In genomic region chr18:3466051-3466450, GRCh38 we compare ENCODE assay signal across 13 cellular contexts. TPM values are rescaled to one million over a fixed set of nuclear protein-coding genes. Genes with fewer than 3 reads are reported as not detected.
DNase-seq lines count a peak whose midpoint lies in the region; ATAC-seq and TF ChIP-seq lines count a peak whose summit lies in the region.
"Had no signal": no experiment of that assay in that cellular context is flagged by ENCODE, and none has a peak within 500 bp of the region (broad histone marks: within the 10 kb centered on the region; RNA-seq: fewer than 3 reads in every experiment).

No MANE protein-coding gene starts in this region.

- H3K27ac ChIP-seq in breast epithelium (peak overlapping the region in 1 of 2 donors; percentile 27), RWPE1 (no peak overlapping the region)
- H3K27ac ChIP-seq: left ventricle myocardium inferior had no signal

- CTCF ChIA-PET in MCF 10A (lab: Yijun Ruan, JAX) (interaction anchor here (0.6 to 3.1 kb wide), 14 partner anchors 9 to 242 kb away, joined by 3 to 31 read pairs (median 5); no protein-coding TSS in a partner anchor), RWPE1 (lab: Yijun Ruan, JAX) (interaction anchor here (0.7 to 1.2 kb wide), 3 partner anchors 120 to 200 kb away, joined by 3 to 6 read pairs (median 5); no protein-coding TSS in a partner anchor)
- CTCF ChIA-PET in activated CD8-positive, alpha-beta T cell treated with anti-CD3 and anti-CD28 coated beads, Interleukin-2, amount 10 ng/mL, durations not matched to agents 7 days and 5 days (lab: Charles Lee): interaction anchor here (0.8 to 3.3 kb wide), 7 partner anchors 9 to 200 kb away, joined by 3 to 23 read pairs (median 7); no protein-coding TSS in a partner anchor

- POLR2A ChIA-PET in MCF 10A (lab: Yijun Ruan, JAX): interaction anchor here (0.5 to 8.4 kb wide), 20 partner anchors 13 to 218 kb away, joined by 3 to 95 read pairs (median 3); partner anchors contain the start of gene TGIF1
- POLR2A ChIA-PET in RWPE1 (lab: Yijun Ruan, JAX; ENCODE audit: low non-redundant PET): interaction anchor here (0.6 to 1.2 kb wide), 2 partner anchors 15 to 19 kb away, joined by 3 to 5 read pairs; no protein-coding TSS in a partner anchor
- POLR2A ChIA-PET in activated CD8-positive, alpha-beta T cell treated with anti-CD3 and anti-CD28 coated beads, Interleukin-2, amount 10 ng/mL, durations not matched to agents 7 days and 5 days (lab: Charles Lee): interaction anchor here (0.9 kb wide), 1 partner anchor 19 kb away, joined by 3 read pairs; no protein-coding TSS in a partner anchor

- H3K4me1 Mint-ChIP-seq in MCF 10A (ENCODE audit: insufficient read depth, unreplicated experiment): peaks cover 13% of the 10 kb centered on the region
- H3K4me1 Mint-ChIP-seq in activated CD8-positive, alpha-beta T cell treated with anti-CD3 and anti-CD28 coated beads, Interleukin-2, amount 10 ng/mL, durations not matched to agents 7 days and 5 days (ENCODE audit: low read depth): peaks cover 10% of the 10 kb centered on the region

- H3K4me3 Mint-ChIP-seq in MCF 10A (ENCODE audit: unreplicated experiment): no peak overlapping the region
- H3K4me3 Mint-ChIP-seq in activated CD8-positive, alpha-beta T cell treated with anti-CD3 and anti-CD28 coated beads, Interleukin-2, amount 10 ng/mL, durations not matched to agents 7 days and 5 days: no peak overlapping the region
- H3K4me3 Mint-ChIP-seq: dendritic cell treated with granulocyte-macrophage colony-stimulating factor and Interleukin-4, amounts not matched to agents 40 ng/mL and 50 ng/mL, for 4 days had no signal

- no peaks in the 10 kb centered on the region for H3K9me3 ChIP-seq in breast epithelium

- ATAC-seq in esophagus mucosa: peak; percentile 50
- ATAC-seq in HG02623 (IDR thresholded peaks at IDR 0.05; ENCODE audit: unreplicated experiment): no peak
- ATAC-seq in activated CD8-positive, alpha-beta T cell treated with anti-CD3 and anti-CD28 coated beads, Interleukin-2, amount 10 ng/mL, durations not matched to agents 7 days and 5 days: no peak

- no TSS peak for BruUV-seq in MCF 10A (replicated peaks; lab: Mats Ljungman, UMichigan)

- TF ChIP-seq CTCF in MCF 10A (IDR thresholded peaks at IDR 0.05; ENCODE audit: unreplicated experiment): no peak
- no peak for TF ChIP-seq CTCF in breast epithelium (IDR thresholded peaks at IDR 0.05)
- no peak for TF ChIP-seq CTCF in RWPE1 (conservative IDR thresholded peaks at IDR 0.05; ENCODE audit: low read depth)

- H3K36me3 Mint-ChIP-seq in MCF 10A (ENCODE audit: insufficient read depth, unreplicated experiment): peaks cover 39% of the 10 kb centered on the region
- peaks cover 6% of the 10 kb centered on the region for H3K36me3 Mint-ChIP-seq in activated CD8-positive, alpha-beta T cell treated with anti-CD3 and anti-CD28 coated beads, Interleukin-2, amount 10 ng/mL, durations not matched to agents 7 days and 5 days (ENCODE audit: low read depth)

- no peak overlapping the region for H3K27ac Mint-ChIP-seq in MCF 10A (ENCODE audit: low read depth, unreplicated experiment)
- no peak overlapping the region for H3K27ac Mint-ChIP-seq in activated CD8-positive, alpha-beta T cell treated with anti-CD3 and anti-CD28 coated beads, Interleukin-2, amount 10 ng/mL, durations not matched to agents 7 days and 5 days
- H3K27ac Mint-ChIP-seq: dendritic cell treated with granulocyte-macrophage colony-stimulating factor and Interleukin-4, amounts not matched to agents 40 ng/mL and 50 ng/mL, for 4 days had no signal

- no peaks in the 10 kb centered on the region for H3K27me3 ChIP-seq in breast epithelium

- intact Hi-C loops in MCF 10A (cut with micrococcal nuclease): no loop called here
- intact Hi-C loops in breast epithelium (cut with DNase I; ENCODE audit: low total_unique reads): no loop called here

- no peak for TF ChIP-seq POLR2A in breast epithelium (IDR thresholded peaks at IDR 0.05)

- no peaks in the 10 kb centered on the region for H3K36me3 ChIP-seq in breast epithelium

- DNase-seq in MCF 10A (ENCODE audit: unreplicated experiment) (peak; percentile 77), breast epithelium (ENCODE audit: low spot score in 2 of 2) (no peak), RWPE1 (ENCODE audit: low spot score) (peak; percentile 68), stromal cell of bone marrow (ENCODE audit: low read depth) (peak; percentile 87)
- no peak for DNase-seq in activated CD8-positive, alpha-beta T cell treated with anti-CD3 and anti-CD28 coated beads, Interleukin-2, amount 10 ng/mL, durations not matched to agents 7 days and 5 days
- no peak for DNase-seq in stimulated activated CD4-positive, alpha-beta T cell treated with anti-CD3 and anti-CD28 coated beads, Interleukin-2, amount 100 ng/mL, for 24 hours
- DNase-seq: activated CD8-positive, alpha-beta memory T cell treated with anti-CD3 and anti-CD28 coated beads, Interleukin-2, amount 50 U/mL, for 4 hours; left ventricle myocardium inferior; NCI-H2081; stimulated activated CD8-positive, alpha-beta memory T cell treated with anti-CD3 and anti-CD28 coated beads, Interleukin-4, amount 100 ng/mL, for 48 hours had no signal

- no peaks in the 10 kb centered on the region for H3K27me3 Mint-ChIP-seq in MCF 10A (ENCODE audit: insufficient read depth, unreplicated experiment)
- H3K27me3 Mint-ChIP-seq in activated CD8-positive, alpha-beta T cell treated with anti-CD3 and anti-CD28 coated beads, Interleukin-2, amount 10 ng/mL, durations not matched to agents 7 days and 5 days (ENCODE audit: low read depth): no peaks in the 10 kb centered on the region
- H3K27me3 Mint-ChIP-seq: dendritic cell treated with granulocyte-macrophage colony-stimulating factor and Interleukin-4, amounts not matched to agents 40 ng/mL and 50 ng/mL, for 4 days had no signal

- H3K4me1 ChIP-seq in breast epithelium: no peaks in the 10 kb centered on the region

- no peaks in the 10 kb centered on the region for H3K9me3 Mint-ChIP-seq in MCF 10A (ENCODE audit: unreplicated experiment)
- H3K9me3 Mint-ChIP-seq in activated CD8-positive, alpha-beta T cell treated with anti-CD3 and anti-CD28 coated beads, Interleukin-2, amount 10 ng/mL, durations not matched to agents 7 days and 5 days (ENCODE audit: insufficient read depth): no peaks in the 10 kb centered on the region

- H3K4me3 ChIP-seq in breast epithelium: no peak overlapping the region
- H3K4me3 ChIP-seq: left ventricle myocardium inferior had no signal

RNA-seq across cellular contexts. Expression of gene TGIF1, which starts 16.1 kb away (rescaled TPM):
- total RNA-seq in MCF 10A (2022): 161 and 172 TPM in 2 replicates
- 100 to 1,000 TPM in 2 of 3 donors, 10 to 100 TPM in 1; 67.7 to 161 (median 108) TPM for total RNA-seq in breast epithelium
- 22.4 TPM for total RNA-seq in esophagus mucosa
- total RNA-seq in activated CD8-positive, alpha-beta T cell treated with anti-CD3 and anti-CD28 coated beads, Interleukin-2, amount 10 ng/mL, durations not matched to agents 7 days and 5 days: 1 to 10 TPM; 8.2 to 8.7 TPM

Comparison
In these comparisons a context has a peak if more than half of its experiments do, and no peak if none do; other contexts are left out.
1. DNase-seq: peak in MCF 10A (single experiment), RWPE1 (single experiment) and stromal cell of bone marrow (single experiment); none in breast epithelium (0 of 2), activated CD8-positive, alpha-beta T cell treated with anti-CD3 and anti-CD28 coated beads, Interleukin-2, amount 10 ng/mL, durations not matched to agents 7 days and 5 days (single experiment) and stimulated activated CD4-positive, alpha-beta T cell treated with anti-CD3 and anti-CD28 coated beads, Interleukin-2, amount 100 ng/mL, for 24 hours (0 of 2).